Comparison of ENCODE assay signal across 8 cellular contexts in the genomic region with DNA sequence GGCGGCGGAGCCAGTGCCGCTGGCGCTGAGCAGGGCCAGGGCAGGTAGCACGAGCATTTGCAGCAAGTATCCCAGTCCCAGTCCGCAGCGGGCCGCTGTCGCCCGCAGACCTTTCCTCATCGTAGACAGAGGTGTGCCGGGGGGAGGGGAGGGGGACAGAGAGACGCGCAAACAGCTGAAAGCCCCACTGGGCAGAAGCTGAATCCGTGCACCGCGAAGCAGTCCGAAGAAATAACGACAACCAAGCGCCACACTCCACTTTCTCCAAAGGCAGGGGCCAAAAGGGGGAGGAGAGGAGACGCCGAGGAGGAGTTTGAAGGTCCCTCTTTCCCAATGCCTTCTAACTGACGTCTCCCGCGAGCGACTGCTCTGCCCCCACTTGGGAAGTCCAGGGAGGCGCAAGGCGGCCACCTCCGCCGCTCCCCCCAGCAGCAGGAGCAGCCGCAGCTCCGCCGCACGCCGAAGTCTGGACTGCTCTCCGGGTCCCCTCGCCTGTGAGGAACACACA. TPM values are rescaled to one million over a fixed set of nuclear protein-coding genes. Genes with fewer than 3 reads are reported as not detected.
DNase-seq lines count a peak whose midpoint lies in the region; ATAC-seq and FAIRE-seq lines count a peak whose summit lies in the region.

A gene (minus strand): TSS at position 236 of the 508 bp plus-strand sequence.

- 1 to 5% (median 5%) methylated on average over 35 to 37 of the region's 37 CpGs for WGBS in small intestine, 3 donors

- no peak for FAIRE-seq in small intestine (lab: Jason Lieb, UNC)

- H3K36me3 ChIP-seq in small intestine (ENCODE audit: control insufficient read depth in 2 of 2, insufficient read depth in 2 of 2, low read length in 2 of 2), result no peaks in the 10 kb centered on the region

- H3K27me3 ChIP-seq in small intestine (ENCODE audit: control insufficient read depth in 2 of 2, insufficient read depth in 2 of 2, low read length in 2 of 2), result peaks cover 5 to 13% of the 10 kb centered on the region in 2 donors

- H3K4me3 ChIP-seq in GM08714 (ENCODE audit: low read length) (peak within 1 kb of the TSS; percentile 56), small intestine (ENCODE audit: low read depth in 1 of 2, low read length in 2 of 2) (peak within 1 kb of the TSS; percentile 31 to 34)

- DNase-seq in NCI-H446 (lab: John Stamatoyannopoulos, UW) (peak; percentile 10 to 62), cerebellar cortex (ENCODE audit: low spot score) (peak; percentile 63), kidney tubule cell (ENCODE audit: low spot score) (peak; percentile 30), small intestine (no peak)
- DNase-seq in activated effector memory CD4-positive, alpha-beta T cell treated with anti-CD3 and anti-CD28 coated beads, Interleukin-2, amount 50 U/mL, for 16 hours, result no peak
- no peak for DNase-seq in effector CD4-positive, alpha-beta T cell

- H3K27ac ChIP-seq in small intestine (ENCODE audit: low read depth in 1 of 2, low read length in 1 of 2), result peak within 1 kb of the TSS; percentile 9 to 94

- no peaks in the 10 kb centered on the region for H3K4me1 ChIP-seq in small intestine (ENCODE audit: control insufficient read depth in 2 of 2, insufficient read depth in 1 of 2, low read depth in 1 of 2, low read length in 1 of 2)

- ATAC-seq in GM18868 (IDR thresholded peaks at IDR 0.05; ENCODE audit: unreplicated experiment), result no peak

- H3K9me3 ChIP-seq in small intestine (ENCODE audit: control insufficient read depth, low read depth), result no peaks in the 10 kb centered on the region

RNA-seq across cellular contexts. Expression of the gene that starts here (rescaled TPM):
- polyA plus RNA-seq in small intestine, result 1 to 10 TPM in 1 of 3 donors, under 1 TPM in 1, not detected in 1; under 0.01 to 1.1 TPM

Comparison
In these comparisons a context has a peak if more than half of its experiments do, and no peak if none do; other contexts are left out.
1. DNase-seq: peak in NCI-H446 (2 of 2), cerebellar cortex (single experiment) and kidney tubule cell (single experiment); none in small intestine (single experiment), activated effector memory CD4-positive, alpha-beta T cell treated with anti-CD3 and anti-CD28 coated beads, Interleukin-2, amount 50 U/mL, for 16 hours (single experiment) and effector CD4-positive, alpha-beta T cell (single experiment).